Comparison of ENCODE assay signal across 8 cellular contexts in the genomic region with DNA sequence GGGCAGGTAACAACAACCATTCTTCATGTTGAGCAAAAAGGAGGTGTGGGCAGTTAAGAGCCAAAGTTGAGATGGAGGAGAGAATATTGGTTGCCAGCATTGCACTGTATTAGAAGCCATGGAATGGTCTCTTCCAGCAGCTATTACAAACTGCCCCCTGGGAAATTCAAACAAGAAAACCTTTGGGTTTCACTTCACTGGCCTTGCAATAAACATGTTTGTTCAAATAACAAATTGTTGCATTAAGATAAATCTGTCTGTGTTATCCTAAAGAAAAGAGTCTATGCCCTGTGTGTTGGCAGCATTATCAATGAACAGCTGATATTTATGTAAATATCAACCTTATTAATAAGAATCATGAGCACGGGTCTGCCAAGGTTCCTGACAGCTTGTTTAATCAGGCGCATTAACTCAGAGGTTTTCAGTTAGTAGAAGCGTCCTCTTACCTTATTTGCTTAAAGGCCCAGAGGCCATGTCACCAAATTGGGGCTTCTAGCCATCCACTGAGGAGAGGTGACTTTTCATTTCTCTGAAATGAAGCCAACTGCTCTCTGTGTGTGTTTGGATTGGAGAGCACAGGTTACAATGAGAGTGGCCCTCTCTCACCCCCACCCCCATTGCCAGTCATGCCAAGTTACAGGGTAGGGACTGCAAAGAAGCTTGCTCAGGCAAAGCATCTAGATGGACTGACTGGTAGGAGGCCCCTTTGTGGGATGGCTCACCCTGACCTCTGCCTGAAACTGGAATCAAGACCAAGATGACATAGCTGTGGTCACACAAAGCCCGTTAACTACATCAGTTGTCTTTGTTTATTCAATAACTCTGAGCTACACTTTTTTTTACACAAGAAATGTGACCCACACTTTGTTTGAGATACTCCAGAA. TPM values are rescaled to one million over a fixed set of nuclear protein-coding genes. Genes with fewer than 3 reads are reported as not detected.
DNase-seq lines count a peak whose midpoint lies in the region; ATAC-seq and TF ChIP-seq lines count a peak whose summit lies in the region.

No MANE protein-coding gene starts in this region.

- no peak overlapping the region for H3K27ac Mint-ChIP-seq in naive thymus-derived CD8-positive, alpha-beta T cell

- no peak overlapping the region for H3K4me3 ChIP-seq in fibroblast of pulmonary artery (replicated peaks; ENCODE audit: low read depth, low read length)

- no peak overlapping the region for H3K4me3 Mint-ChIP-seq in activated T-cell treated with anti-CD3 and anti-CD28 coated beads, Interleukin-2, amount 50 U/mL, for 4 hours
- no peak overlapping the region for H3K4me3 Mint-ChIP-seq in naive thymus-derived CD8-positive, alpha-beta T cell

- peaks cover 7% of the 10 kb centered on the region for H3K36me3 Mint-ChIP-seq in activated T-cell treated with anti-CD3 and anti-CD28 coated beads, Interleukin-2, amount 50 U/mL, for 4 hours (ENCODE audit: insufficient read depth)
- H3K36me3 Mint-ChIP-seq in naive thymus-derived CD8-positive, alpha-beta T cell = peaks cover 7 to 23% (median 13%) of the 10 kb centered on the region in 3 donors

- POLR2A ChIA-PET in naive thymus-derived CD8-positive, alpha-beta T cell (lab: Charles Lee) = interaction anchor here (0.5 kb wide), 1 partner anchor 271 kb away, joined by 5 read pairs; no protein-coding TSS in a partner anchor

- TF ChIP-seq CTCF in fibroblast of pulmonary artery (IDR thresholded peaks at IDR 0.05; ENCODE audit: low read length, missing control alignments) = no peak

- ATAC-seq in activated T-cell treated with anti-CD3 and anti-CD28 coated beads, Interleukin-2, amount 50 U/mL, for 4 hours = no peak
- ATAC-seq in HG02759 (IDR thresholded peaks at IDR 0.05; ENCODE audit: unreplicated experiment) = peak; percentile 88
- ATAC-seq in naive thymus-derived CD8-positive, alpha-beta T cell = no peak

- no peaks in the 10 kb centered on the region for H3K9me3 Mint-ChIP-seq in activated T-cell treated with anti-CD3 and anti-CD28 coated beads, Interleukin-2, amount 50 U/mL, for 4 hours
- H3K9me3 Mint-ChIP-seq in naive thymus-derived CD8-positive, alpha-beta T cell = peaks cover 0 to 4% (median 0%) of the 10 kb centered on the region in 9 donors

- DNase-seq in activated T-cell treated with anti-CD3 and anti-CD28 coated beads for 48 hours (ENCODE audit: low read depth) (peak; percentile 12), NCI-H146 treated with DMSO at 0.1 percent for 48 hours (lab: John Stamatoyannopoulos, UW; ENCODE audit: unreplicated experiment) (peak; percentile 14), fibroblast of pulmonary artery (ENCODE audit: low read depth) (peak; percentile 26), OCI-M1 (lab: John Stamatoyannopoulos, UW) (no peak), amygdala (lab: John Stamatoyannopoulos, UW) (no peak)
- DNase-seq in activated T-cell treated with anti-CD3 and anti-CD28 coated beads, Interleukin-2, amount 50 U/mL, for 4 hours = no peak
- DNase-seq in naive thymus-derived CD8-positive, alpha-beta T cell = no peak

- H3K27me3 Mint-ChIP-seq in activated T-cell treated with anti-CD3 and anti-CD28 coated beads, Interleukin-2, amount 50 U/mL, for 4 hours (ENCODE audit: low read depth) = no peaks in the 10 kb centered on the region
- H3K27me3 Mint-ChIP-seq in naive thymus-derived CD8-positive, alpha-beta T cell = no peaks in the 10 kb centered on the region

- H3K4me1 Mint-ChIP-seq in activated T-cell treated with anti-CD3 and anti-CD28 coated beads, Interleukin-2, amount 50 U/mL, for 4 hours (ENCODE audit: low read depth) = no peaks in the 10 kb centered on the region
- H3K4me1 Mint-ChIP-seq in naive thymus-derived CD8-positive, alpha-beta T cell = peaks cover 0 to 12% (median 2%) of the 10 kb centered on the region in 4 donors

RNA-seq across cellular contexts. Expression of a gene that starts 10.5 kb away (rescaled TPM):
- total RNA-seq in activated T-cell treated with anti-CD3 and anti-CD28 coated beads, Interleukin-2, amount 50 U/mL, for 4 hours = under 1 TPM in 2 of 3 donors, not detected in 1; 0.08 to 0.28 TPM
- under 1 TPM in 1 of 2 experiments, not detected in 1; 0.14 TPM for total RNA-seq in naive thymus-derived CD8-positive, alpha-beta T cell
- under 1 TPM; 0.29 to 0.41 (median 0.32) TPM for polyA plus RNA-seq in naive thymus-derived CD8-positive, alpha-beta T cell

Comparison
In these comparisons a context has a peak if more than half of its experiments do, and no peak if none do; other contexts are left out.
1. DNase-seq: peak in activated T-cell treated with anti-CD3 and anti-CD28 coated beads for 48 hours (single experiment), NCI-H146 treated with DMSO at 0.1 percent for 48 hours (single experiment) and fibroblast of pulmonary artery (single experiment); none in activated T-cell treated with anti-CD3 and anti-CD28 coated beads, Interleukin-2, amount 50 U/mL, for 4 hours (single experiment), naive thymus-derived CD8-positive, alpha-beta T cell (0 of 10), OCI-M1 (single experiment) and amygdala (0 of 56).